In the genomic region with DNA sequence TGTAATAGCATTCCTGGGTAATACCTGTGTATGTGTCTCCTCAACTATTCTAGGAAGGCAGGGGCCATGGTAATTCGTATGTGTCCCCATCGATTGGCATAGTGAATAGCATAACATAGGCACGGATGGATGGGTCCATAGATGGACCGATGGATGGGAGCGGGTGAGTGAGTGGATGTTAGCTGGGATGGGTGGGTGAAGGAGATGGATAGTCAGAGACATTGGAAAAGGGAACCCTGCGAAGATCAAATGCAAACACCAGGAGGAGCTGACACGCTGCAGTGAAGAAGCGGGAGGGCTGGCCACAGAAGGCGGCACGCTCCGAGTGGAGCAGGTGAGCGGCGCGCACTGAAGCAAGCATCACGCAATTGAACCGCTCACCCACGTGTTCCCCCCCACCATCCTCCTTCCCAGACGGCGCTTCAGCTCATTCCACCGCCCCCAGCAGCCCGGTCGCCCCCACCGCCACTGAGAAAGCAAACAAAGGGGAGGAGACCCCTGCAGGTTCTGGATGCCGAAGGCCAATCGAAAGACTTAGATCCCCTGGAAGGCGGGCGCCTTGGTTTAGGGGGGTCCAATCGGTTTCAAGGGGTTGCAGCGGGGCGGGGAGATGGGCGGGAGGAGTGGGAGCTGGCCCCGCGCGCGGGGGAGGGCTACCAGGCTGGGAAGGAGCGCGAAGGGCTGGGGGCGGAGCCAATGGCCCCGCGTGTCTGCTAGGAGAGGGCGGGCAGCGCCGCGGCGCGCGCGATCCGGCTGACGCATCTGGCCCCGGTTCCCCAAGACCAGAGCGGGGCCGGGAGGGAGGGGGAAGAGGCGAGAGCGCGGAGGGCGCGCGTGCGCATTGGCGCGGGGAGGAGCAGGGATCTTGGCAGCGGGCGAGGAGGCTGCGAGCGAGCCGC, we compare ENCODE assay signal across 7 cellular contexts.
A peak's percentile ranks its signal among the peaks of the same experiment; 100 is the strongest.
DNase-seq lines count a peak whose midpoint lies in the region; ATAC-seq, FAIRE-seq and TF ChIP-seq lines count a peak whose summit lies in the region.

TSS of gene ARRB2 (plus strand) at position 839 of the 899 bp plus-strand sequence. CDS start 90 bp downstream, outside the sequence.

- DNase-seq in GM18507 (ENCODE audit: extremely low spot score, insufficient read length, low read depth) (peak; percentile 96), NCI-H2029 treated with DMSO at 0.1 percent for 48 hours (lab: John Stamatoyannopoulos, UW) (peak; percentile 76), T-helper 9 cell (peak; percentile 97), astrocyte of the hippocampus (ENCODE audit: low read depth, low spot score) (peak; percentile 100), hippocampal formation (lab: John Stamatoyannopoulos, UW) (peak; percentile 97 to 98), retinal pigment epithelial cell (ENCODE audit: low read depth) (peak; percentile 95)

- ATAC-seq in HG02981 (IDR thresholded peaks at IDR 0.05; ENCODE audit: unreplicated experiment) = peak; percentile 76

- peak; percentile 70 for TF ChIP-seq CTCF in retinal pigment epithelial cell (conservative IDR thresholded peaks at IDR 0.05; ENCODE audit: low read depth, low read length)

- H3K4me3 ChIP-seq in retinal pigment epithelial cell (ENCODE audit: low read length) = peak within 1 kb of the TSS; percentile 53

- FAIRE-seq in GM18507 (lab: Jason Lieb, UNC) = peak; percentile 99

Comparison
In these comparisons a context has a peak if more than half of its experiments do, and no peak if none do; other contexts are left out.
1. Peak in every context shown above with its lines: DNase-seq, ATAC-seq and H3K4me3 ChIP-seq.